In the genomic region with DNA sequence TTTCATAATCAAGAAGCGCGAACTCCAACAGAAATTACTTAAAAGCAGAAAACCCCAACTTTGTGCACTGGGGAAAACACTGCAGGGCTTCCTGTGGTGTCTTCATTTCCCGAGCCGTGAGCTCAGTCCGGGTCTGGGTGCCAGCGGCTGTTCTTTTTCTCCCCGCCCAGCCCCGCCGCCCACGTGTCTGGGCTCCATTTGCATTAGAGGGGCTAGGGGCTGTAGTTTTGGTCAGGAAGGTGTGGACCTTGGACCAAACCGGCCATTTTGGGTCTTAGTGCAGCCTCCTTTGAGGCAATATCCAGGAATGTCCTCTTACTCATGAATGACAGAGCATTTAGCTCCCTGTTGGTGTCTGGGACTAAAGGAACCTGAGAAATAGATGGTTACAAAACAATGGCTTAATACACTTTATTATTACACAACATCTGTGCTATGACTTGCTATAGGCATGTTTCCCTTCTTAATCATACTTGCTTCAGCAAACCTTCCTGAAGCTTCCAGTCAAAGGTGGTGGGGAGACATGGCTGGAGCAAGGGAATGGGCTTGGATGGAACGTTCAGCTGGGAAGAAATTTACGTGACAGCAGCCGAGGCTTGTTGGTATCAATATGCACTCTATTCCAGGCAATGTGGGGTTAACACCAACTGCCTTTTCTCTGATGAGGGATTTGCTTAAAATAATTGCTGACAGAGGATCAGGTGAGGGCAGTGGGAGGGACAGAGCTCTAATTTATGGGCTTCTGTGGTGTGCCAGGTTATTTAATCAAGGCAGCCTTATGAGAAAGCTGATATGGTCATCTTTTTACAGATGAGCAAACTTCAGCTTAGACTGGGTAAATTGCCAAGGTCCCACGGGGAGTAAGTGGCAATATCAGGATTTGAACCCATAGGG, we compare ENCODE assay signal across 8 cellular contexts. TPM values are rescaled to one million over a fixed set of nuclear protein-coding genes. Genes with fewer than 3 reads are reported as not detected.
DNase-seq lines count a peak whose midpoint lies in the region; ATAC-seq and TF ChIP-seq lines count a peak whose summit lies in the region.

No MANE protein-coding gene starts in this region.

- intact Hi-C loops in body of pancreas (cut with DNase I) = no loop called here
- intact Hi-C loops in gastrocnemius medialis (cut with DNase I; ENCODE audit: low total_unique reads) = loop anchor here (1.0 to 5.0 kb wide), 5 partner anchors 50 to 725 kb away; a partner anchor contains a TSS

- peak; percentile 57 for ATAC-seq in body of pancreas
- peak; percentile 69 to 83 for ATAC-seq in gastrocnemius medialis
- ATAC-seq in GM19397 (IDR thresholded peaks at IDR 0.05; ENCODE audit: unreplicated experiment) = no peak

- peak overlapping the region; percentile 62 for H3K4me3 ChIP-seq in SJSA1
- peak overlapping the region; percentile 70 to 91 for H3K4me3 ChIP-seq in body of pancreas
- H3K4me3 ChIP-seq in iPS-18a (ENCODE audit: low read length) = peak overlapping the region; percentile 92
- H3K4me3 ChIP-seq in gastrocnemius medialis = peak overlapping the region; percentile 86 to 97 (median 92)

- H3K36me3 ChIP-seq in SJSA1 = no peaks in the 10 kb centered on the region
- H3K36me3 ChIP-seq in body of pancreas (replicated peaks in 1 of 2; ENCODE audit: insufficient read depth in 1 of 2, low read depth in 2 of 2) = no peaks in the 10 kb centered on the region
- H3K36me3 ChIP-seq in iPS-18a (ENCODE audit: control insufficient read depth, low read depth, low read length) = no peaks in the 10 kb centered on the region
- no peaks in the 10 kb centered on the region for H3K36me3 ChIP-seq in gastrocnemius medialis

- H3K9ac ChIP-seq in iPS-18a (ENCODE audit: low read length) = peak overlapping the region; percentile 92

- peaks cover 12% of the 10 kb centered on the region; the same call in 1 of the 2 replicates for H3K4me1 ChIP-seq in SJSA1 (replicated peaks)
- peaks cover 22% of the 10 kb centered on the region for H3K4me1 ChIP-seq in body of pancreas
- H3K4me1 ChIP-seq in iPS-18a (ENCODE audit: control insufficient read depth, low read depth, low read length) = peaks cover 19% of the 10 kb centered on the region
- H3K4me1 ChIP-seq in gastrocnemius medialis = peaks cover 25 to 30% of the 10 kb centered on the region in 2 donors

- no peaks in the 10 kb centered on the region for H3K9me3 ChIP-seq in SJSA1 (replicated peaks)
- no peaks in the 10 kb centered on the region for H3K9me3 ChIP-seq in body of pancreas
- H3K9me3 ChIP-seq in iPS-18a (ENCODE audit: control insufficient read depth, low read depth, low read length) = no peaks in the 10 kb centered on the region
- H3K9me3 ChIP-seq in gastrocnemius medialis = no peaks in the 10 kb centered on the region

- DNase-seq in ELR (ENCODE audit: low read depth) (peak; percentile 88), HT-29 (ENCODE audit: low spot score) (peak; percentile 6), SJSA1 (ENCODE audit: low read depth in 1 of 2, low spot score in 2 of 2) (peak in 1 of 2 experiments; percentile 40), body of pancreas (peak; percentile 56 to 64 (median 59)), gastrocnemius medialis (peak; percentile 36 to 77), GM19238 (ENCODE audit: insufficient read length, low spot score) (no peak)

- TF ChIP-seq CTCF in body of pancreas (IDR thresholded peaks at IDR 0.05) = no peak
- TF ChIP-seq CTCF in gastrocnemius medialis (IDR thresholded peaks at IDR 0.05 in 4 of 5, conservative IDR thresholded peaks at IDR 0.05 in 1 of 5) = no peak

- peak in 2 of 3 donors; percentile 22 to 45 for TF ChIP-seq POLR2A in body of pancreas (IDR thresholded peaks at IDR 0.05)
- peak; percentile 52 to 66 for TF ChIP-seq POLR2A in gastrocnemius medialis (IDR thresholded peaks at IDR 0.05)

- in situ Hi-C loops in gastrocnemius medialis (cut with MboI; ENCODE audit: low sequenced_read_pairs in 4 of 4) = loop anchor here in 1 of 4 donors (10.0 kb wide), 1 partner anchor 48 kb away; no protein-coding TSS in a partner anchor

- WGBS in body of pancreas, 2 donors = 6 to 8% methylated on average over 15 of the region's 15 CpGs

- H3K27me3 ChIP-seq in SJSA1 (replicated peaks) = no peaks in the 10 kb centered on the region
- H3K27me3 ChIP-seq in body of pancreas = no peaks in the 10 kb centered on the region
- H3K27me3 ChIP-seq in iPS-18a (ENCODE audit: control insufficient read depth, insufficient read depth, low read length) = no peaks in the 10 kb centered on the region
- no peaks in the 10 kb centered on the region for H3K27me3 ChIP-seq in gastrocnemius medialis

- peak overlapping the region; percentile 17; the same call in 1 of the 2 replicates for H3K27ac ChIP-seq in SJSA1
- H3K27ac ChIP-seq in body of pancreas = peak overlapping the region; percentile 59 to 92 (median 77)
- H3K27ac ChIP-seq in iPS-18a (ENCODE audit: low read length) = peak overlapping the region; percentile 97
- H3K27ac ChIP-seq in gastrocnemius medialis = peak overlapping the region; percentile 90 to 98 (median 94)

RNA-seq across cellular contexts. Expression of a gene that starts 1.1 kb away (rescaled TPM):
- total RNA-seq in HT-29 (2014; rRNA removed; shearing (Covaris generic)) = 52.8 and 54.7 TPM in 2 replicates
- 22.5 and 22.6 TPM in 2 replicates for total RNA-seq in SJSA1 (2014; rRNA removed; shearing (Covaris generic))
- total RNA-seq in body of pancreas = 10 to 100 TPM; 16.8 to 24.6 TPM
- 100 to 1,000 TPM in 2 of 4 donors, 10 to 100 TPM in 2; 37.8 to 144 (median 103) TPM for total RNA-seq in gastrocnemius medialis

RNA-seq across cellular contexts. Expression of a gene that starts 25.0 kb away (rescaled TPM):
- total RNA-seq in HT-29 (2014; rRNA removed; shearing (Covaris generic)) = not detected in 2 replicates
- not detected in 2 replicates for total RNA-seq in SJSA1 (2014; rRNA removed; shearing (Covaris generic))
- total RNA-seq in body of pancreas = not detected
- 1 to 10 TPM in 1 of 4 donors, under 1 TPM in 1, not detected in 2; 1.00 to 1.4 TPM for total RNA-seq in gastrocnemius medialis

RNA-seq across cellular contexts. Expression of a gene that starts 45.5 kb away (rescaled TPM):
- not detected in 2 replicates for total RNA-seq in HT-29 (2014; rRNA removed; shearing (Covaris generic))
- not detected in 2 replicates for total RNA-seq in SJSA1 (2014; rRNA removed; shearing (Covaris generic))
- total RNA-seq in body of pancreas (not detected), gastrocnemius medialis (not detected)

RNA-seq across cellular contexts. Expression of a gene that starts 56.0 kb away (rescaled TPM):
- 74.0 and 80.2 TPM in 2 replicates for total RNA-seq in HT-29 (2014; rRNA removed; shearing (Covaris generic))
- total RNA-seq in SJSA1 (2014; rRNA removed; shearing (Covaris generic)) = 118 and 132 TPM in 2 replicates
- total RNA-seq in body of pancreas (10 to 100 TPM in 1 of 2 donors, 1 to 10 TPM in 1; 6.9 to 31.6 TPM), gastrocnemius medialis (10 to 100 TPM; 41.2 to 57.4 (median 46.9) TPM)

Comparison
In these comparisons a context has a peak if more than half of its experiments do, and no peak if none do; other contexts are left out.
1. H3K27ac ChIP-seq: peak in every context shown above with its lines; median percentile 97 in iPS-18a; 94 in gastrocnemius medialis; 77 in body of pancreas; 17 in SJSA1.